In genomic region chr17:77235370-77236080, GRCh38 we compare ENCODE assay signal across 9 cellular contexts.
DNase-seq lines count a peak whose midpoint lies in the region; FAIRE-seq lines count a peak whose summit lies in the region.
"Had no signal": no experiment of that assay in that cellular context is flagged by ENCODE, and none has a peak within 500 bp of the region (broad histone marks: within the 10 kb centered on the region; RNA-seq: fewer than 3 reads in every experiment).

No MANE protein-coding gene starts in this region.

- H3K9me3 ChIP-seq in SJSA1 (replicated peaks) (peaks cover 4% of the 10 kb centered on the region), neuronal stem cell (replicated peaks in 1 of 2; ENCODE audit: control insufficient read depth in 2 of 2, insufficient read depth in 1 of 2, low read depth in 1 of 2, low read length in 2 of 2) (no peaks in the 10 kb centered on the region)
- H3K9me3 ChIP-seq: neutrophil had no signal

- no peak overlapping the region for H3K23ac ChIP-seq in neuronal stem cell (ENCODE audit: low read depth, low read length, poor library complexity)

- peak overlapping the region; percentile 9 for H3K4me3 ChIP-seq in SJSA1
- no peak overlapping the region for H3K4me3 ChIP-seq in neuronal stem cell (ENCODE audit: low read length in 2 of 2)

- no peak overlapping the region for H4K91ac ChIP-seq in neuronal stem cell (ENCODE audit: low read depth, low read length, poor library complexity)

- peak; percentile 21 for FAIRE-seq in endometrium (lab: Jason Lieb, UNC)

- no peak overlapping the region for H4K8ac ChIP-seq in neuronal stem cell (ENCODE audit: low read depth, low read length)

- no peak overlapping the region for H2BK12ac ChIP-seq in neuronal stem cell (ENCODE audit: low read length)

- H2BK120ac ChIP-seq in neuronal stem cell (ENCODE audit: low read depth, low read length): no peak overlapping the region

- H3K4me1 ChIP-seq in SJSA1 (replicated peaks) (peaks cover 45% of the 10 kb centered on the region), neuronal stem cell (ENCODE audit: control insufficient read depth in 2 of 2, insufficient read depth in 1 of 2, low read depth in 1 of 2, low read length in 2 of 2) (no peaks in the 10 kb centered on the region)

- no peak overlapping the region for H3K4me2 ChIP-seq in neuronal stem cell (ENCODE audit: insufficient read depth, low read length, poor library complexity, severe bottlenecking)

- H2AFZ ChIP-seq in neuronal stem cell (ENCODE audit: low read length): peak overlapping the region; percentile 69

- H3K36me3 ChIP-seq in SJSA1: no peaks in the 10 kb centered on the region
- no peaks in the 10 kb centered on the region for H3K36me3 ChIP-seq in neuronal stem cell (replicated peaks in 1 of 2; ENCODE audit: control insufficient read depth in 2 of 2, insufficient read depth in 2 of 2, low read length in 2 of 2)
- H3K36me3 ChIP-seq: neutrophil had no signal

- no peak overlapping the region for H3K18ac ChIP-seq in neuronal stem cell (ENCODE audit: low read length)

- no peak overlapping the region for H3K14ac ChIP-seq in neuronal stem cell (ENCODE audit: low read length)

- peak overlapping the region; percentile 64 for H3K27ac ChIP-seq in SJSA1
- no peak overlapping the region for H3K27ac ChIP-seq in neuronal stem cell (replicated peaks; ENCODE audit: low read length)
- H3K27ac ChIP-seq: neutrophil had no signal

- no peak overlapping the region for H2AK5ac ChIP-seq in neuronal stem cell (ENCODE audit: low read depth, low read length)

- no CpG with 5 or more reads among the region's 15 CpGs for WGBS in neuronal stem cell (ENCODE audit: extremely low coverage in 2 of 2, insufficient read length in 2 of 2, insufficient replicate concordance in 1 of 2), 2 donors

- no peaks in the 10 kb centered on the region for H3K27me3 ChIP-seq in SJSA1 (replicated peaks)
- H3K27me3 ChIP-seq in neuronal stem cell (ENCODE audit: control insufficient read depth in 3 of 3, insufficient read depth in 3 of 3, low read depth in 1 of 3, low read length in 3 of 3): no peaks in the 10 kb centered on the region

- no peak overlapping the region for H3K4ac ChIP-seq in neuronal stem cell (ENCODE audit: low read length)

- H3K79me1 ChIP-seq in neuronal stem cell (ENCODE audit: low read depth, low read length): no peaks in the 10 kb centered on the region

- DNase-seq in GDM1 (lab: John Stamatoyannopoulos, UW): peak; percentile 11
- DNase-seq in SJSA1 (ENCODE audit: low read depth in 1 of 2, low spot score in 2 of 2): peak; percentile 91 to 93
- DNase-seq in neuronal stem cell (ENCODE audit: low spot score): no peak
- DNase-seq in NCI-H1694 (lab: John Stamatoyannopoulos, UW): no peak
- DNase-seq in occipital lobe (lab: John Stamatoyannopoulos, UW): no peak
- no peak for DNase-seq in amniotic stem cell (lab: John Stamatoyannopoulos, UW)
- DNase-seq in NAMALWA (ENCODE audit: low spot score): no peak

- no peak overlapping the region for H2BK15ac ChIP-seq in neuronal stem cell (ENCODE audit: low read length)

- H3K9ac ChIP-seq in neuronal stem cell (ENCODE audit: low read depth, low read length, poor library complexity): no peak overlapping the region

- no peak overlapping the region for H2BK5ac ChIP-seq in neuronal stem cell (ENCODE audit: low read length)

Comparison
In these comparisons a context has a peak if more than half of its experiments do, and no peak if none do; other contexts are left out.
1. DNase-seq: peak in GDM1 (single experiment) and SJSA1 (2 of 2); none in neuronal stem cell (single experiment), NCI-H1694 (single experiment), occipital lobe (single experiment), amniotic stem cell (single experiment) and NAMALWA (single experiment).